9 cellular contexts compared by ENCODE assay signal in the genomic region with DNA sequence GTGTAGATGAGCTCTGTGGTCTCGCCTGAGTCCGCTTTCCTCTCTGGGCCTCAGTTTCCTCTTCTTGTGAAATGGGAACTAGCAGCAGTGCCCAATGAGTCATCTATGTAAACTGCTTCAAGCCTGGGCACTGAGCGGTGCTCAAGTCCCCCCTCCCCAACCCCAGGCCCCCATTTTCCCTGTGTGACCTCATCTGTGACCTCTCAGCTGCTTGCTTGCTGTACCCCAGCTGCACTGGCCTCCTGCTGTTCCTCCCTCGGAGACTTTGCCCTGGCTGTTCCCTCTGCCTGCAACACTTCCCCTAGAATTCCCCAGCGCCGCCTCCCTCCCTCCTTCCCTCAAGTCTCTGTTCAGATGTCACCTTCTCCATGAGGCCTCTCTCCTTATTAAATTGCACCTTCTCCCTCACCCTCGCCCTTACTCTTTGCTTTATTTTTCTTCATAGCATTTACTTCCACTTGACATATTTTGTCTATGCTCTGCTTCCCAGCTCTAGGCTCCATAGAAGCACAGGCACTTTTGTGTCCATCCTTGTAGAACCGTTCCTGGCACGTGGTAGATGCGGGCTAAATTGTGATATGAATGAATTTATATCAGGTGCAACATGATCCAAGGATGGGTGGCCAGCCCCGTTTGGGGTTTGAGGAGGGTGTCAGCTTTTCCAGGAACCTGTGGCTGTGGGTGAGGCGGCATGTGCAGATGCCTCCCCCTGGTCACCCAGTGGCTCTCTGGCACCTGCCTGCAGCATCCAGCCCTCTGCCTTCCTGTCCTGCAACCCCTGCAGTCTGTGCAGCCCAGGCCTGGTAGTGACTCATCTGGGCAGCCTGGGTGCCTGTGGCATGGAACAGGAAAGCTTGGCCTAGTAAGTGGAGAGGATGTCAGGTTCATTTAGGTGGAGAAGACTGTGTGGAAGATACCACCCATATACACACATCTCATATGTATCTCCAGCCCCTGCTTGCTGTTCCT. TPM values are rescaled to one million over a fixed set of nuclear protein-coding genes. Genes with fewer than 3 reads are reported as not detected.
A peak's percentile ranks its signal among the peaks of the same experiment; 100 is the strongest.
DNase-seq lines count a peak whose midpoint lies in the region; TF ChIP-seq lines count a peak whose summit lies in the region.
"Had no signal": no experiment of that assay in that cellular context is flagged by ENCODE, and none has a peak within 500 bp of the region (broad histone marks: within the 10 kb centered on the region; RNA-seq: fewer than 3 reads in every experiment).

No MANE protein-coding gene starts in this region.

- intact Hi-C loops in Caco-2 (cut with micrococcal nuclease; ENCODE audit: unreplicated experiment) (loop anchor here (1.0 kb wide), 2 partner anchors 8 to 26 kb away; a partner anchor contains a TSS), MCF 10A (cut with micrococcal nuclease) (loop anchor here (1.0 to 10.0 kb wide), 2 partner anchors 26 to 62 kb away; a partner anchor contains a TSS)

- H3K36me3 ChIP-seq in Caco-2 (ENCODE audit: control insufficient read depth, insufficient read depth, low read length) (peaks cover 5% of the 10 kb centered on the region), MM.1S (replicated peaks; ENCODE audit: insufficient read depth, low read length) (no peaks in the 10 kb centered on the region), mucosa of rectum (ENCODE audit: control insufficient read depth in 2 of 2, insufficient read depth in 2 of 2, low read length in 2 of 2) (no peaks in the 10 kb centered on the region)

- H3F3A ChIP-seq in MM.1S (ENCODE audit: insufficient read depth, low read length): peaks cover 4% of the 10 kb centered on the region

- no peak overlapping the region for H2AFZ ChIP-seq in MM.1S (ENCODE audit: low read length)

- H3K4me1 Mint-ChIP-seq in Caco-2 (ENCODE audit: low read depth, unreplicated experiment): peaks cover 36% of the 10 kb centered on the region
- peaks cover 30% of the 10 kb centered on the region for H3K4me1 Mint-ChIP-seq in MCF 10A (ENCODE audit: insufficient read depth, unreplicated experiment)

- H3K4me3 Mint-ChIP-seq in Caco-2 (ENCODE audit: unreplicated experiment): peak overlapping the region; percentile 75
- peak overlapping the region; percentile 75 for H3K4me3 Mint-ChIP-seq in MCF 10A (ENCODE audit: unreplicated experiment)

- DNase-seq in Caco-2 (peak; percentile 34 to 69), MM.1S (no peak), MCF 10A (ENCODE audit: unreplicated experiment) (peak; percentile 77), cortex of kidney (lab: John Stamatoyannopoulos, UW) (no peak), T-helper 1 cell (no peak)
- no peak for DNase-seq in activated naive CD4-positive, alpha-beta T cell treated with anti-CD3 and anti-CD28 coated beads, Interleukin-2, amount 50 U/mL, for 16 hours
- no peak for DNase-seq in stimulated activated CD4-positive, alpha-beta T cell treated with anti-CD3 and anti-CD28 coated beads, Interleukin-4, amount 100 ng/mL, for 4 hours

- no peak for TF ChIP-seq CTCF in Caco-2 (IDR thresholded peaks at IDR 0.05; ENCODE audit: insufficient read depth in 1 of 2, low read depth in 1 of 2, low read length in 1 of 2, severe bottlenecking in 1 of 2, unreplicated experiment in 1 of 2)
- TF ChIP-seq CTCF in MM.1S (IDR thresholded peaks at IDR 0.05; ENCODE audit: low read length): no peak
- no peak for TF ChIP-seq CTCF in MCF 10A (IDR thresholded peaks at IDR 0.05; ENCODE audit: unreplicated experiment)

- no peak overlapping the region for H3K27ac ChIP-seq in MM.1S (ENCODE audit: low read length)
- peak overlapping the region; percentile 89 to 94 for H3K27ac ChIP-seq in mucosa of rectum (ENCODE audit: low read depth in 2 of 2, low read length in 2 of 2)

- H3K27me3 ChIP-seq in Caco-2 (replicated peaks; ENCODE audit: control insufficient read depth, insufficient read depth, low read length): no peaks in the 10 kb centered on the region
- no peaks in the 10 kb centered on the region for H3K27me3 ChIP-seq in MM.1S (replicated peaks; ENCODE audit: insufficient read depth, low read length)
- H3K27me3 ChIP-seq in mucosa of rectum (ENCODE audit: control insufficient read depth in 2 of 2, insufficient read depth in 2 of 2, low read length in 2 of 2): no peaks in the 10 kb centered on the region

- H3K9me3 ChIP-seq in Caco-2 (peaks cover 14% of the 10 kb centered on the region), MM.1S (replicated peaks; ENCODE audit: insufficient read depth, low read length) (no peaks in the 10 kb centered on the region), mucosa of rectum (ENCODE audit: control insufficient read depth in 2 of 2, low read length in 2 of 2) (no peaks in the 10 kb centered on the region)

- H3K9me3 Mint-ChIP-seq in Caco-2 (ENCODE audit: unreplicated experiment): peaks cover 9% of the 10 kb centered on the region
- H3K9me3 Mint-ChIP-seq in MCF 10A (ENCODE audit: unreplicated experiment): no peaks in the 10 kb centered on the region

- H3K4me3 ChIP-seq in Caco-2 (ENCODE audit: low read depth, low read length): peak overlapping the region; percentile 48
- 0 out of 2 replicates have a peak overlapping the region, but pooled peaks have one; percentile 54 for H3K4me3 ChIP-seq in MM.1S (ENCODE audit: low read length)
- H3K4me3 ChIP-seq in mucosa of rectum (ENCODE audit: low read length in 2 of 2): peak overlapping the region; percentile 76 to 80

- H3K9ac ChIP-seq in MM.1S (ENCODE audit: low read length): no peak overlapping the region
- H3K9ac ChIP-seq in mucosa of rectum (ENCODE audit: low read depth in 1 of 2, low read length in 2 of 2): peak overlapping the region; percentile 65 to 76

- CTCF ChIA-PET in Caco-2 (lab: Charles Lee): interaction anchor here (0.6 to 2.9 kb wide), 8 partner anchors 27 to 471 kb away, joined by 3 to 28 read pairs (median 3); a partner anchor contains a TSS
- CTCF ChIA-PET in MCF 10A (lab: Yijun Ruan, JAX): interaction anchor here (0.6 to 3.3 kb wide), 12 partner anchors 8 to 292 kb away, joined by 3 to 18 read pairs (median 4); a partner anchor contains a TSS

- peaks cover 67% of the 10 kb centered on the region for H3K36me3 Mint-ChIP-seq in Caco-2 (ENCODE audit: insufficient read depth, unreplicated experiment)
- H3K36me3 Mint-ChIP-seq in MCF 10A (ENCODE audit: insufficient read depth, unreplicated experiment): peaks cover 7% of the 10 kb centered on the region

- H3K27me3 Mint-ChIP-seq in Caco-2 (ENCODE audit: insufficient read depth, unreplicated experiment) (no peaks in the 10 kb centered on the region), MCF 10A (ENCODE audit: insufficient read depth, unreplicated experiment) (no peaks in the 10 kb centered on the region)

- no TSS peak for BruUV-seq in Caco-2 (replicated peaks; lab: Mats Ljungman, UMichigan)
- BruUV-seq in MCF 10A (replicated peaks; lab: Mats Ljungman, UMichigan): TSS peak; percentile 18

- POLR2A ChIA-PET in Caco-2 (lab: Charles Lee): interaction anchor here (0.5 to 4.1 kb wide), 6 partner anchors 9 to 1566 kb away, joined by 5 to 102 read pairs (median 12); a partner anchor contains a TSS
- POLR2A ChIA-PET in MCF 10A (lab: Yijun Ruan, JAX): interaction anchor here (0.7 to 4.3 kb wide), 14 partner anchors 12 to 441 kb away, joined by 3 to 48 read pairs (median 5); a partner anchor contains a TSS

- H3K4me2 ChIP-seq in MM.1S (ENCODE audit: low read depth, low read length): peak overlapping the region; percentile 77; the same call in 1 of the 2 replicates

- H3K4me1 ChIP-seq in Caco-2 (peaks cover 53% of the 10 kb centered on the region), MM.1S (ENCODE audit: low read length) (peaks cover 18% of the 10 kb centered on the region), mucosa of rectum (ENCODE audit: control insufficient read depth in 2 of 2, insufficient read depth in 2 of 2, low read length in 2 of 2) (peaks cover 40 to 79% of the 10 kb centered on the region in 2 donors)

- peaks cover 12% of the 10 kb centered on the region for H3K79me2 ChIP-seq in MM.1S (ENCODE audit: low read length)

- H3K27ac Mint-ChIP-seq in Caco-2 (ENCODE audit: unreplicated experiment) (peak overlapping the region; percentile 97), MCF 10A (ENCODE audit: low read depth, unreplicated experiment) (peak overlapping the region; percentile 94)

- H4K20me1 ChIP-seq in MM.1S (ENCODE audit: insufficient read depth, low read length): no peaks in the 10 kb centered on the region

- H3K9me2 ChIP-seq in MM.1S (replicated peaks; ENCODE audit: insufficient read depth, low read length): no peaks in the 10 kb centered on the region

RNA-seq across cellular contexts. Expression of a gene that starts 26.3 kb away (rescaled TPM):
- total RNA-seq in Caco-2 (2022) (125 and 129 TPM in 2 replicates), MCF 10A (2022) (36.0 and 36.9 TPM in 2 replicates)

RNA-seq across cellular contexts. Expression of a gene that starts 26.9 kb away (rescaled TPM):
- total RNA-seq in Caco-2 (2022) (not detected in 2 replicates), MCF 10A (2022) (not detected in 2 replicates)
- total RNA-seq: aorta had no signal

Comparison
In these comparisons a context has a peak if more than half of its experiments do, and no peak if none do; other contexts are left out.
1. DNase-seq: peak in Caco-2 (2 of 2) and MCF 10A (single experiment); none in MM.1S (single experiment), cortex of kidney (single experiment), activated naive CD4-positive, alpha-beta T cell treated with anti-CD3 and anti-CD28 coated beads, Interleukin-2, amount 50 U/mL, for 16 hours (single experiment), T-helper 1 cell (0 of 5) and stimulated activated CD4-positive, alpha-beta T cell treated with anti-CD3 and anti-CD28 coated beads, Interleukin-4, amount 100 ng/mL, for 4 hours (0 of 2).
2. Peak in every context shown above with its lines, with median percentiles within 50 percentile points of each other: H3K4me3 ChIP-seq.